Comparison of ENCODE assay signal across 8 cellular contexts in the genomic region with DNA sequence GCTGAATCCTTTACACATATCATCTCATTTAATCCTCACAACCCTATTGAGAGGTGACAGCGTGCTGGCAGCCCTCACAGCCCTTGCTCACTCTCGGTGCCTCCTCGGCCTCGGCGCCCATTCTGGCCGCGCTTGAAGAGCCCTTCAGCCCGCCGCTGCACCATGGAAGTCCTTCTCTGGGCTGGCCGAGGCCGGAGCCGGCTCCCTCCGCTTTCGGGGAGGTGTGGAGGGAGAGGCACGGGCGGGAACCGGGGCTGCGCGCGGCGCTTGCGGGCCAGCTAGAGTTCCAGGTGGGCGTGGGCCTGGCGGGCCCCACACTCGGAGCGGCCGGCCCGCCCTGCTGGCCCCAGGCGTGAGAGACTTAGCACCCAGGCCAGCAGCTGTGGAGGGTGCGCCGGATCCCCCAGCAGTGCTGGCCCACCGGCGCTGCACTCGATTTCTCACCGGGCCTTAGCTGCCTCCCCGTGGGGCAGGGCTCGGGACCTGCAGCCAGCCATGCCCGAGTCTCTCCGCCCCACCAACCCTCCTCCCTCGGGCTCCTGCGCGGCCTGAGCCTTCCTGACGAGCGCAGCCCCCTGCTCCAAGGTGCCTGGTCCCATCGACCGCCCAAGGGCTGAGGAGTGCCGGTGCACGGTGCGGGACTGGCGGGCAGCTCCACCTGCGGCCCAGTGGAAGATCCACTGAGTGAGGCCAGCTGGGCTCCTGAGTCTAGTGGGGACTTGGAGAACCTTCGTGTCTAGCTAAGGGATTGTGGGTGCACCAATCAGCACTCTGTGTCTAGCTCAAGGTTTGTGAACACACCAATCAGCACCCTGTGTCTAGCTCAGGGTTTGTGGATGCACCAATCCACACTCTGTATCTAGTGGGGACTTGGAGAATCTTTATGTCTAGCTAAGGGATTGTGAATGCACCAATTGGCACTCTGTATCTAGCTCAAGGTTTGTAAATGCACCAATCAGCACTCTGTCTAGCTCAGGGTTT. TPM values are rescaled to one million over a fixed set of nuclear protein-coding genes. Genes with fewer than 3 reads are reported as not detected.
A peak's percentile ranks its signal among the peaks of the same experiment; 100 is the strongest.
DNase-seq lines count a peak whose midpoint lies in the region; ATAC-seq and TF ChIP-seq lines count a peak whose summit lies in the region.
"Not testable (repeated sequence)": the region's sequence is repeated elsewhere in the genome, so short reads cannot be mapped to it uniquely, and the experiment has no call there.
"Had no signal": no experiment of that assay in that cellular context is flagged by ENCODE, and none has a peak within 500 bp of the region (broad histone marks: within the 10 kb centered on the region; RNA-seq: fewer than 3 reads in every experiment).

No MANE protein-coding gene starts in this region.

- DNase-seq in H7: not testable (repeated sequence)
- DNase-seq in activated gamma-delta T cell (lab: John Stamatoyannopoulos, UW): peak; percentile 17
- DNase-seq in left ventricle myocardium superior: peak; percentile 30
- peak; percentile 81 for DNase-seq in spleen

- not testable (repeated sequence) for H3K36me3 ChIP-seq in H7 (replicated peaks; ENCODE audit: control insufficient read depth, insufficient read depth, low read length); HUES48 (ENCODE audit: control insufficient read depth, insufficient read depth, low read length); iPS-15b (ENCODE audit: control insufficient read depth, insufficient read depth, low read length); spleen

- H3K4me1 ChIP-seq in HUES48 (ENCODE audit: control insufficient read depth, insufficient read depth, low read length); iPS-15b (ENCODE audit: control insufficient read depth, insufficient read depth, low read length): not testable (repeated sequence)
- peaks cover 18 to 32% (median 29%) of the 10 kb centered on the region in 6 donors for H3K4me1 ChIP-seq in spleen

- intact Hi-C loops in left ventricle myocardium superior (cut with micrococcal nuclease); spleen (cut with DNase I; ENCODE audit: low total_unique reads): not testable (repeated sequence)

- not testable (repeated sequence) for H3K36me3 Mint-ChIP-seq in nephron (ENCODE audit: low read depth)

- not testable (repeated sequence) for TF ChIP-seq CTCF in nephron (IDR thresholded peaks at IDR 0.05; ENCODE audit: unreplicated experiment in 3 of 3); spleen (IDR thresholded peaks at IDR 0.05 in 8 of 11, conservative IDR thresholded peaks at IDR 0.05 in 3 of 11)

- H3K27ac Mint-ChIP-seq in nephron: not testable (repeated sequence)

- H3K27ac ChIP-seq in HUES48 (ENCODE audit: low read depth, low read length); spleen: not testable (repeated sequence)

- not testable (repeated sequence) for H3K9ac ChIP-seq in HUES48 (ENCODE audit: low read depth, low read length); iPS-15b (ENCODE audit: low read depth, low read length)

- not testable (repeated sequence) for H3K9me3 ChIP-seq in HUES48 (ENCODE audit: control insufficient read depth, insufficient read depth, low read length); iPS-15b (ENCODE audit: control insufficient read depth, insufficient read depth, low read length); spleen

- not testable (repeated sequence) for H3K27me3 Mint-ChIP-seq in nephron (ENCODE audit: low read depth)

- H3K4me1 Mint-ChIP-seq in nephron: peaks cover 20% of the 10 kb centered on the region

- not testable (repeated sequence) for H3K27me3 ChIP-seq in H7 (ENCODE audit: control insufficient read depth, insufficient read depth, low read length); HUES48 (ENCODE audit: control insufficient read depth, insufficient read depth, low read length); spleen (replicated peaks in 1 of 7)
- H3K27me3 ChIP-seq in iPS-15b (ENCODE audit: control insufficient read depth, insufficient read depth, low read length): peaks cover 17% of the 10 kb centered on the region

- not testable (repeated sequence) for ATAC-seq in left ventricle myocardium superior

- TF ChIP-seq POLR2A in spleen (IDR thresholded peaks at IDR 0.05): not testable (repeated sequence)

- H3K4me3 ChIP-seq in H7 (ENCODE audit: insufficient read depth, low read depth, low read length): peak overlapping the region; percentile 20; the same call in 1 of the 2 replicates
- peak overlapping the region; percentile 38; the same call in 1 of the 2 replicates for H3K4me3 ChIP-seq in HUES48 (ENCODE audit: low read depth, low read length)
- peak overlapping the region; percentile 45 for H3K4me3 ChIP-seq in iPS-15b (ENCODE audit: low read depth, low read length)
- H3K4me3 ChIP-seq in spleen: not testable (repeated sequence)

- WGBS in spleen, 5 donors: 94 to 96% (median 94%) methylated on average over 11 to 52 of the region's 52 CpGs

- H3K4me3 Mint-ChIP-seq in nephron: peak overlapping the region in 2 of 3 experiments; percentile 17 to 34

- not testable (repeated sequence) for H3K9me3 Mint-ChIP-seq in nephron

RNA-seq across cellular contexts. Expression of gene NCOA5, which starts 2.1 kb away (rescaled TPM):
- total RNA-seq in H7 (2014; rRNA removed; shearing (Covaris generic)): 8.6 and 12.2 TPM in 2 replicates
- 19.4 TPM for total RNA-seq in left ventricle myocardium superior
- 10 to 100 TPM; 27.3 to 33.2 (median 29.2) TPM for total RNA-seq in spleen
- polyA plus RNA-seq in spleen: 10 to 100 TPM; 14.3 to 22.3 (median 16.6) TPM

RNA-seq across cellular contexts. Expression of gene CD40, which starts 26.2 kb away (rescaled TPM):
- total RNA-seq in H7 (2014; rRNA removed; shearing (Covaris generic)): 8.2 and 8.8 TPM in 2 replicates
- 6.7 TPM for total RNA-seq in left ventricle myocardium superior
- 10 to 100 TPM; 30.7 to 70.3 (median 44.2) TPM for total RNA-seq in spleen
- 100 to 1,000 TPM in 1 of 3 donors, 10 to 100 TPM in 2; 66.1 to 108 (median 68.7) TPM for polyA plus RNA-seq in spleen
- total RNA-seq: A172 had no signal
